Comparison of ENCODE assay signal across 1 cellular context in the genomic region with DNA sequence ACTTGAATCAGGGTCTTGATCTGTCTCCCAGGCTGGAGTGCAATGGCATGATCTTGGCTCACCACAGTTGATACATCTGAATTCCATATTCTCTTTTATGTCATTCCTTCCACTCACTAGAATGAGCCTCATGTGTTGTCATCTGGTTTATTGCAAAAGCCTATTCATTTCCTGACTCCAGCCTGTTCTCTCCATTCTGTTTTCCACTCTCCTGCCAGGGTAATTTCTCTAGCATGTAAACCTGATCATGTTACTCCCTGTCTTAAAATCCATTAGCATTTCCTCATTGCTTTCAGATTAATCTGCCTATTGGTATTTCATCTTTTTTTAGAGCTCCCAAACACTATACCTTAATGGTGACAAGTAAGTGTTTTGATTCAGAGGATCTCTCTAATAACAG.
TF ChIP-seq lines count a peak whose summit lies in the region.

No MANE protein-coding gene starts in this region.

TF ChIP-seq in endothelial cell of umbilical vein, 7 proteins besides CTCF, POLR2A, EP300 and RAD21 (continued from another document):
- no peak for TF ChIP-seq MYC (IDR thresholded peaks at IDR 0.05; ENCODE audit: low read depth, low read length)
- no peak for TF ChIP-seq GATA2 (IDR thresholded peaks at IDR 0.05; ENCODE audit: insufficient read depth, insufficient read length, low read depth, low read length)
